Comparison of ENCODE assay signal across 1 cellular context in genomic region chr1:192766009-192766625, GRCh38.
TF ChIP-seq lines count a peak whose summit lies in the region.

No MANE protein-coding gene starts in this region.

TF ChIP-seq in SK-N-SH, 30 proteins besides CTCF, POLR2A, EP300 and RAD21 (continued from another document):
- no peak for TF ChIP-seq USF2 (IDR thresholded peaks at IDR 0.05; ENCODE audit: borderline replicate concordance, low read depth, low read length)
